ENCODE assay signal across 1 cellular context in genomic region chr11:12800032-12800671, GRCh38.
TF ChIP-seq lines count a peak whose summit lies in the region.

No MANE protein-coding gene starts in this region.

TF ChIP-seq in IMR-90, 13 proteins besides CTCF, POLR2A, EP300 and RAD21 (continued from another document):
- TF ChIP-seq NFE2L2 (IDR thresholded peaks at IDR 0.05; ENCODE audit: low read depth, low read length) (0 out of 2 replicates have a peak, but pooled peaks have one; percentile 11), BHLHE40 (IDR thresholded peaks at IDR 0.05; ENCODE audit: low read depth, low read length) (peak; percentile 25; the same call in 1 of the 2 replicates), ELK1 (IDR thresholded peaks at IDR 0.05; ENCODE audit: borderline replicate concordance, low read depth, low read length) (no peak)
TF ChIP-seq in IMR-90: peak in this region for 3.
